8 cellular contexts compared by ENCODE assay signal in the genomic region with DNA sequence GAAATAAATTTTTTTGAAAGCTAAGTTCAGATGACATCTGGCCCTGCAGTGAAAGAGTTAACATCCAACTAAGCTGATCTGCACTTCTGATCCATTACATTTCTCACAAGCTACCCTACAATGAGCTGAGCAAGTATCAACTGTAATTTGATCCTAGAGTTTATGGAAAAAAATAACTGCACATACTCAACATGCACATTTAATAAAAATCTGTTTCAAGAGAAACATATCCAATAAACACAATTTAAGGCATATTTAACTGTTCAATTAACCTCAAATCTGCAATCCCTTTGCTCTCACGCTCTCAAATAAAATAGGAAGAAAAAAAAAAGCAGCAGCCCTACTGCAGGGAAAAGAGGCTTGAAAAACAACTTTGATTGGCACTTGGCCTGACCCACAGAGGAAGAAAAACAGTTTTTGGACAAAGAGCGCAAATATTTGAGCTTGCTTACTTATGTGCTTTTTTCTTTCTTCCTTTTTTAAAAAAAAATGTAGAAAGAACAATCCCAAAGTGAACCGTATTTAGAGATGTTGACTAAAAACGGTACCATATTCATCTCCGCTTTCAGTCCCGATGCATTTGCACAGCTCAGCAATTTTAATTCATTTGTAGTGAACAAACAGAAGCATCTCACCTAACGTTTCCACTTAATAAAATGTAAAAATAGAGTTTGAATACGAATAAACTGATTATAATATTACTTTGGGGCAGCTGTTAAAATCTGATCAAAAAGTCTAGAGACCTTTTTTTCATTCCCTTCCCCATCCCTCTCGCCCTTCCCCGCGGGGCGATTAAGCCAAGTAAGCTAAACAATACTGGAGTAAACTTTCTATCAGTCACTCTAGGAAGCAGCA. TPM values are rescaled to one million over a fixed set of nuclear protein-coding genes. Genes with fewer than 3 reads are reported as not detected.
A peak's percentile ranks its signal among the peaks of the same experiment; 100 is the strongest.
DNase-seq lines count a peak whose midpoint lies in the region; ATAC-seq, FAIRE-seq and TF ChIP-seq lines count a peak whose summit lies in the region.

No MANE protein-coding gene starts in this region.

- no peaks in the 10 kb centered on the region for H3K36me3 Mint-ChIP-seq in astrocyte (ENCODE audit: low read depth, unreplicated experiment)

- DNase-seq in NCI-H1417 (lab: John Stamatoyannopoulos, UW) (peak; percentile 52 to 80 (median 55)), astrocyte (ENCODE audit: low read depth) (peak; percentile 25), HuH-7.5 (ENCODE audit: low spot score) (no peak)

- 0 out of 2 replicates have a peak, but pooled peaks cover 3% of the 10 kb centered on the region for H3F3A ChIP-seq in DOHH2 (ENCODE audit: control insufficient read depth, insufficient read depth)

- peaks cover 30% of the 10 kb centered on the region for H3K4me1 ChIP-seq in DOHH2 (ENCODE audit: control insufficient read depth, low read length)
- H3K4me1 ChIP-seq in astrocyte (ENCODE audit: insufficient read depth, low read length), result peaks cover 22% of the 10 kb centered on the region
- peaks cover 2 to 40% (median 36%) of the 10 kb centered on the region in 5 donors for H3K4me1 ChIP-seq in subcutaneous abdominal adipose tissue (ENCODE audit: control insufficient read depth in 5 of 5, insufficient read depth in 5 of 5, low read length in 5 of 5)

- H3K9ac ChIP-seq in astrocyte (ENCODE audit: low read length) (peak overlapping the region; percentile 84), subcutaneous abdominal adipose tissue (ENCODE audit: low read length in 5 of 5) (peak overlapping the region; percentile 42 to 76 (median 68))

- FAIRE-seq in astrocyte (lab: Jason Lieb, UNC), result no peak

- H3K9me3 ChIP-seq in DOHH2 (ENCODE audit: control insufficient read depth, insufficient read depth, low read length) (peaks cover 8% of the 10 kb centered on the region), astrocyte (ENCODE audit: insufficient read depth, low read depth, low read length) (no peaks in the 10 kb centered on the region), subcutaneous abdominal adipose tissue (ENCODE audit: control insufficient read depth in 5 of 5, low read length in 5 of 5) (no peaks in the 10 kb centered on the region)

- peaks cover 19% of the 10 kb centered on the region for H3K4me1 Mint-ChIP-seq in astrocyte (ENCODE audit: low read depth, unreplicated experiment)

- H3K27ac ChIP-seq in DOHH2 (ENCODE audit: low read depth, low read length) (peak overlapping the region; percentile 23; the same call in 1 of the 2 replicates), astrocyte (ENCODE audit: low read depth, low read length) (no peak overlapping the region), layer of hippocampus (ENCODE audit: low read depth, low read length) (peak overlapping the region; percentile 88), subcutaneous abdominal adipose tissue (ENCODE audit: low read depth, low read length) (peak overlapping the region; percentile 79)

- peaks cover 3% of the 10 kb centered on the region; the same call in 1 of the 2 replicates for H4K20me1 ChIP-seq in DOHH2 (ENCODE audit: control insufficient read depth, insufficient read depth, low read depth, low read length)
- H4K20me1 ChIP-seq in astrocyte (ENCODE audit: insufficient read depth, low read length), result no peaks in the 10 kb centered on the region

- H3K27ac Mint-ChIP-seq in astrocyte (ENCODE audit: unreplicated experiment), result peak overlapping the region; percentile 92

- H3K9me2 ChIP-seq in DOHH2 (replicated peaks; ENCODE audit: control insufficient read depth, low read length), result no peaks in the 10 kb centered on the region

- H3K4me2 ChIP-seq in DOHH2 (ENCODE audit: low read length), result peak overlapping the region; percentile 81
- H3K4me2 ChIP-seq in astrocyte (ENCODE audit: low read length), result peak overlapping the region; percentile 91

- ATAC-seq in GM21723 (IDR thresholded peaks at IDR 0.05; ENCODE audit: unreplicated experiment), result no peak
- ATAC-seq in HG03354 (IDR thresholded peaks at IDR 0.05; ENCODE audit: poor library complexity, severe bottlenecking, unreplicated experiment), result no peak

- H3K36me3 ChIP-seq in DOHH2 (ENCODE audit: control insufficient read depth, low read length), result peaks cover 13% of the 10 kb centered on the region
- H3K36me3 ChIP-seq in astrocyte (ENCODE audit: insufficient read depth, low read length), result no peaks in the 10 kb centered on the region
- no peaks in the 10 kb centered on the region for H3K36me3 ChIP-seq in subcutaneous abdominal adipose tissue (ENCODE audit: control insufficient read depth in 5 of 5, insufficient read depth in 5 of 5, low read length in 5 of 5)

- H2AFZ ChIP-seq in astrocyte (ENCODE audit: low read depth, low read length), result peak overlapping the region; percentile 64

- peaks cover 60% of the 10 kb centered on the region for H3K79me2 ChIP-seq in DOHH2 (ENCODE audit: control insufficient read depth, low read length)
- H3K79me2 ChIP-seq in astrocyte (ENCODE audit: insufficient read depth, low read length), result peaks cover 38% of the 10 kb centered on the region

- no peaks in the 10 kb centered on the region for H3K27me3 ChIP-seq in DOHH2 (ENCODE audit: control insufficient read depth, low read length)
- H3K27me3 ChIP-seq in astrocyte (ENCODE audit: insufficient read depth, low read length), result no peaks in the 10 kb centered on the region
- no peaks in the 10 kb centered on the region for H3K27me3 ChIP-seq in layer of hippocampus (ENCODE audit: control insufficient read depth, insufficient read depth, low read length)
- no peaks in the 10 kb centered on the region for H3K27me3 ChIP-seq in subcutaneous abdominal adipose tissue (ENCODE audit: control insufficient read depth in 5 of 5, insufficient read depth in 4 of 5, low read length in 5 of 5)

- no peaks in the 10 kb centered on the region for H3K27me3 Mint-ChIP-seq in astrocyte (ENCODE audit: low read depth, unreplicated experiment)

- no peaks in the 10 kb centered on the region for H3K9me3 Mint-ChIP-seq in astrocyte (ENCODE audit: unreplicated experiment)

- H3K4me3 ChIP-seq in DOHH2 (ENCODE audit: low read length) (peak overlapping the region; percentile 95), astrocyte (ENCODE audit: insufficient read depth, low read depth, low read length) (peak overlapping the region; percentile 83), subcutaneous abdominal adipose tissue (ENCODE audit: low read depth in 1 of 5, low read length in 5 of 5) (peak overlapping the region; percentile 66 to 90 (median 84))

- TF ChIP-seq CTCF in DOHH2 (IDR thresholded peaks at IDR 0.05; ENCODE audit: low read depth, low read length, poor library complexity, severe bottlenecking) (no peak), astrocyte (IDR thresholded peaks at IDR 0.05; ENCODE audit: insufficient read depth, low read depth, low read length) (no peak)

- H3K4me3 Mint-ChIP-seq in astrocyte (ENCODE audit: unreplicated experiment), result peak overlapping the region; percentile 98

RNA-seq across cellular contexts. Expression of a gene that starts 1.6 kb away (rescaled TPM):
- 85.6 and 98.1 TPM in 2 replicates for total RNA-seq in astrocyte
